In the genomic region with DNA sequence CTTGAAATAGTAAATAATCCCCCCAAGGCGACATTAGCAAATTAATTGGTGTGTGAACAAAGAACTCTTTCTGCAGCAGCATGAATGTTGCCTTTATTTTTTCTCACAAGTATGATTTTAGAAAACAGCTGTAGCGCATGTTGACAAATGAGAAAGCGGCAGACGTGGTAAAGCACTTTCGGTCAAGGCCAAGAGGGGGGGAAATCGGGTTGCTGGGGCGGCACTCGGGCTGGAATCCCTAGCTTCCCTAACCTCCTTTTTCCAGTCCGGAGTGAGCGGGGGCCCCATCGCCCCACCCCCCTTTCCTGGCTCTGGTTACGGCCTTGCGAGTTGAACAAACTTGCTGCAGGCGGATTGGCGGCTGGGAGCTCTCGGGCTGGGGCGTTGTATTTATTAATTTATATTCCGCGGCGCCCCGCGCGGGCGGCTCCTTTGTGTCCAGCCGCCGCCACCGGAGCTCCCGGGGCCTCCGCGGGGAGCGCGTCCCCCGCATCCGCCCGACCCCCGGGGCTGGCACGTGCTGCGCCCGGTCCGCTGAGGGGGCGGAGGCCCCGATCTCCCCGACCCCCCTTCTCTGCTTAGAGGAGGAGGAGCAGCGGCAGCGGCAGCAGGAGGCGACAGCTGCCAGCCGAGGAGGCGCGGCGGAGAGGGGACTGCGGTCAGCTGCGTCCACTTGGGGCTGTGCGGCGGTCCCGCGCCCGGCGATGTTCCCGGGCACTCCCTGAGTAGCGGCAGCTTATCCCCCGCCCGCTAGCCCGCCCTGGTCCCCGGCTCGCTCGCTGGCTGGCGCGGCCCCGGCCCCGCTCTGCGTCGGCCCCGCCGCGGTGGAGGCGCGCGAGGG, we compare ENCODE assay signal across 8 cellular contexts.
DNase-seq lines count a peak whose midpoint lies in the region; ATAC-seq lines count a peak whose summit lies in the region.

A gene with protein sequence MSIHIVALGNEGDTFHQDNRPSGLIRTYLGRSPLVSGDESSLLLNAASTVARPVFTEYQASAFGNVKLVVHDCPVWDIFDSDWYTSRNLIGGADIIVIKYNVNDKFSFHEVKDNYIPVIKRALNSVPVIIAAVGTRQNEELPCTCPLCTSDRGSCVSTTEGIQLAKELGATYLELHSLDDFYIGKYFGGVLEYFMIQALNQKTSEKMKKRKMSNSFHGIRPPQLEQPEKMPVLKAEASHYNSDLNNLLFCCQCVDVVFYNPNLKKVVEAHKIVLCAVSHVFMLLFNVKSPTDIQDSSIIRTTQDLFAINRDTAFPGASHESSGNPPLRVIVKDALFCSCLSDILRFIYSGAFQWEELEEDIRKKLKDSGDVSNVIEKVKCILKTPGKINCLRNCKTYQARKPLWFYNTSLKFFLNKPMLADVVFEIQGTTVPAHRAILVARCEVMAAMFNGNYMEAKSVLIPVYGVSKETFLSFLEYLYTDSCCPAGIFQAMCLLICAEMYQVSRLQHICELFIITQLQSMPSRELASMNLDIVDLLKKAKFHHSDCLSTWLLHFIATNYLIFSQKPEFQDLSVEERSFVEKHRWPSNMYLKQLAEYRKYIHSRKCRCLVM (plus strand): TSS at position 607 of the 841 bp plus-strand sequence. CDS start 347 bp downstream, outside the sequence.

- peak within 1 kb of the TSS; percentile 94 for H3K4me3 ChIP-seq in ACC112 (ENCODE audit: low read depth, low read length)

- peaks cover 47% of the 10 kb centered on the region for H3K4me1 ChIP-seq in ACC112 (ENCODE audit: control insufficient read depth, insufficient read depth, low read length, unreplicated experiment)

- no peaks in the 10 kb centered on the region; the same call in 1 of the 2 replicates for H3K36me3 ChIP-seq in ACC112 (ENCODE audit: insufficient read depth, low read length)

- peak within 1 kb of the TSS; percentile 73 for H3K27ac ChIP-seq in ACC112 (ENCODE audit: low read depth, low read length)

- DNase-seq in NCI-H2171 treated with DMSO at 0.1 percent for 48 hours (lab: John Stamatoyannopoulos, UW) (peak; percentile 59), dedifferentiated amniotic fluid mesenchymal stem cell (ENCODE audit: extremely low spot score) (peak; percentile 88), kidney tubule cell (ENCODE audit: low spot score) (peak; percentile 88)
- peak; percentile 16 for DNase-seq in activated CD4-positive, alpha-beta T cell treated with anti-CD3 and anti-CD28 coated beads for 1 hour
- peak; percentile 54 for DNase-seq in stimulated activated CD4-positive, alpha-beta T cell treated with anti-CD3 and anti-CD28 coated beads, Interleukin-15, amount 100 ng/mL, for 24 hours

- H3K27me3 ChIP-seq in ACC112 (ENCODE audit: insufficient read depth, low read length) = no peaks in the 10 kb centered on the region

- peak; percentile 54 for ATAC-seq in GM18511 (IDR thresholded peaks at IDR 0.05; ENCODE audit: unreplicated experiment)
- peak; percentile 51 for ATAC-seq in HG03064 (IDR thresholded peaks at IDR 0.05; ENCODE audit: low read depth, unreplicated experiment)

- peaks cover 49% of the 10 kb centered on the region for H3K79me2 ChIP-seq in ACC112 (ENCODE audit: control insufficient read depth, insufficient read depth, low read length, unreplicated experiment)

- H2AFZ ChIP-seq in ACC112 (ENCODE audit: low read length, unreplicated experiment) = peak within 1 kb of the TSS; percentile 69

Comparison
In these comparisons a context has a peak if more than half of its experiments do, and no peak if none do; other contexts are left out.
1. Peak in every context shown above with its lines: DNase-seq, ATAC-seq, H3K4me3 ChIP-seq and H3K27ac ChIP-seq.
2. DNase-seq: peak in every context shown above with its lines; median percentile 88 in dedifferentiated amniotic fluid mesenchymal stem cell; 88 in kidney tubule cell; 59 in NCI-H2171 treated with DMSO at 0.1 percent for 48 hours; 54 in stimulated activated CD4-positive, alpha-beta T cell treated with anti-CD3 and anti-CD28 coated beads, Interleukin-15, amount 100 ng/mL, for 24 hours; 16 in activated CD4-positive, alpha-beta T cell treated with anti-CD3 and anti-CD28 coated beads for 1 hour.